11 cellular contexts compared by ENCODE assay signal in the genomic region with DNA sequence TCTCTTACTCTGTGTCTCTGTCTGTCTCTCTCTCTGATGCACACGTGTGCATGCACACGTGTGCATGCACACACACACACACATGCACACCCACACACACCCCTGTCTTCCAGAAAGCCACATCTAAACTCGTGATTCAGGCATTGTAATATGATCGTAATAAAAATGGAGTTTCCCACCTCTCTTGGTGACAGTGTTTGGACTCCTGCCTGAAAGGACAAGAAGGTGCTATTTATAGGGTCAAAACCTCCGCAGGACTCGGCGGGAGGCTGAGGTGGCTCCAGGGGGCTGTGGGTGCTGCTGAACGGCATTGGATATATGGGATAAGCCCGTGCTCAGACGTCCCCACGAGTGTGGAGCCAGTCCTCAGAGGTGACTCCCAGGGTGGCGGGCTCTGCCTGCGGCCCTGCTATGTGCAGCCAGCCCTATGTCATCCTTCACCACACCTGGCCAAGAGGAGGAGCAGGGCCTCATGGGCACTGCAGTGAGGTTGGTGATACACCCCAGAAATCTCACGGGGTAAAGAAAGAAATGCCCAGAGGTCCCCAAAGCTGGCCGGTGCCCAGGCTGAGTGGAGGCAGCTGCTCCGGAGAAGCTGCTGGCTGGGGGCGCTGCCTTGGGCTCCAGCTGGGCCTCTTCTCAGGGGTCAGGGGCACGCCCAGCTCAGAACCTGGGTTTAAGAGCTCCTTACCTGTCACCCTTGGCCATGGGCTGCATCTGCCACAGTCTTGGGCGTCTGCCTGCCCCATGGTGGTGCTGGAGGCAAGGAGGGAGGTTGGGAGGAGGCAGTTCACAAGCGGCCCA. TPM values are rescaled to one million over a fixed set of nuclear protein-coding genes. Genes with fewer than 3 reads are reported as not detected.
DNase-seq lines count a peak whose midpoint lies in the region; TF ChIP-seq lines count a peak whose summit lies in the region.
"Had no signal": no experiment of that assay in that cellular context is flagged by ENCODE, and none has a peak within 500 bp of the region (broad histone marks: within the 10 kb centered on the region; RNA-seq: fewer than 3 reads in every experiment).

No MANE protein-coding gene starts in this region.

- 32 to 53% (median 50%) methylated on average over 13 to 20 of the region's 20 CpGs for WGBS in stomach, 5 donors

- no peaks in the 10 kb centered on the region for H3K36me3 Mint-ChIP-seq in activated T-helper 2 cell treated with anti-CD3 and anti-CD28 coated beads, Interferon-gamma antibody, Interleukin-2, Interleukin-4, amounts not matched to agents 10 μg/mL and 5 μg/mL and 100 μg/mL, durations not matched to agents 14 hours and 24 hours and 36 hours (ENCODE audit: low read depth)

- peaks cover 0 to 10% (median 7%) of the 10 kb centered on the region in 3 donors for H3K27me3 ChIP-seq in stomach

- no peak overlapping the region for H3K4me3 Mint-ChIP-seq in activated T-helper 2 cell treated with anti-CD3 and anti-CD28 coated beads, Interferon-gamma antibody, Interleukin-2, Interleukin-4, amounts not matched to agents 10 μg/mL and 5 μg/mL and 100 μg/mL, durations not matched to agents 14 hours and 24 hours and 36 hours (ENCODE audit: low read depth)

- DNase-seq in NCI-H2107 treated with DMSO at 0.1 percent for 48 hours (lab: John Stamatoyannopoulos, UW; ENCODE audit: unreplicated experiment) (peak; percentile 39), NCI-H2107 (lab: John Stamatoyannopoulos, UW) (no peak), stomach (no peak), DMS114 treated with DMSO at 0.1 percent for 48 hours (lab: John Stamatoyannopoulos, UW; ENCODE audit: unreplicated experiment) (no peak), G401 (ENCODE audit: low spot score) (no peak), NCI-H1930 (lab: John Stamatoyannopoulos, UW) (no peak)
- no peak for DNase-seq in activated T-helper 2 cell treated with anti-CD3 and anti-CD28 coated beads, Interferon-gamma antibody, Interleukin-2, Interleukin-4, amounts not matched to agents 10 μg/mL and 5 μg/mL and 100 μg/mL, durations not matched to agents 14 hours and 24 hours and 36 hours (ENCODE audit: low spot score)
- DNase-seq: NCI-H1694, WERI-Rb-1 had no signal

- no peak for TF ChIP-seq CTCF in stomach (IDR thresholded peaks at IDR 0.05)

- H3K9me3 Mint-ChIP-seq in activated T-helper 2 cell treated with anti-CD3 and anti-CD28 coated beads, Interferon-gamma antibody, Interleukin-2, Interleukin-4, amounts not matched to agents 10 μg/mL and 5 μg/mL and 100 μg/mL, durations not matched to agents 14 hours and 24 hours and 36 hours, result no peaks in the 10 kb centered on the region

- intact Hi-C loops in activated T-helper 2 cell treated with anti-CD3 and anti-CD28 coated beads, Interferon-gamma antibody, Interleukin-2, Interleukin-4, amounts not matched to agents 10 μg/mL and 5 μg/mL and 100 μg/mL, durations not matched to agents 14 hours and 24 hours and 36 hours (cut with micrococcal nuclease), result no loop called here
- intact Hi-C loops in stomach (cut with DNase I; ENCODE audit: low total_unique reads), result no loop called here

- peaks cover 13% of the 10 kb centered on the region for H3K4me1 Mint-ChIP-seq in activated T-helper 2 cell treated with anti-CD3 and anti-CD28 coated beads, Interferon-gamma antibody, Interleukin-2, Interleukin-4, amounts not matched to agents 10 μg/mL and 5 μg/mL and 100 μg/mL, durations not matched to agents 14 hours and 24 hours and 36 hours (ENCODE audit: low read depth)

- peak overlapping the region; percentile 17 for H3K27ac Mint-ChIP-seq in activated T-helper 2 cell treated with anti-CD3 and anti-CD28 coated beads, Interferon-gamma antibody, Interleukin-2, Interleukin-4, amounts not matched to agents 10 μg/mL and 5 μg/mL and 100 μg/mL, durations not matched to agents 14 hours and 24 hours and 36 hours

- TF ChIP-seq POLR2A in stomach (IDR thresholded peaks at IDR 0.05), result no peak

- in situ Hi-C loops in G401 (cut with HindIII; ENCODE audit: low sequenced_read_pairs), result no loop called here

- H3K27ac ChIP-seq in stomach, result peak overlapping the region in 3 of 5 donors; percentile 32 to 75 (median 61)
- H3K27ac ChIP-seq: WERI-Rb-1 had no signal

- peaks cover 21 to 28% (median 24%) of the 10 kb centered on the region in 4 donors for H3K4me1 ChIP-seq in stomach

- H3K4me3 ChIP-seq in iPS-18c (ENCODE audit: insufficient read depth, low read depth, low read length), result peak overlapping the region; percentile 24; the same call in 1 of the 2 replicates
- H3K4me3 ChIP-seq in stomach, result peak overlapping the region; percentile 34 to 45 (median 41)

- H3K36me3 ChIP-seq in stomach, result no peaks in the 10 kb centered on the region
- H3K36me3 ChIP-seq: WERI-Rb-1 had no signal

- peaks cover 35% of the 10 kb centered on the region for H3K27me3 Mint-ChIP-seq in activated T-helper 2 cell treated with anti-CD3 and anti-CD28 coated beads, Interferon-gamma antibody, Interleukin-2, Interleukin-4, amounts not matched to agents 10 μg/mL and 5 μg/mL and 100 μg/mL, durations not matched to agents 14 hours and 24 hours and 36 hours (ENCODE audit: low read depth)

- H3K9me3 ChIP-seq in iPS-18c (ENCODE audit: control insufficient read depth, insufficient read depth, low read length) (no peaks in the 10 kb centered on the region), stomach (no peaks in the 10 kb centered on the region)

- no peak for TF ChIP-seq EP300 in stomach (IDR thresholded peaks at IDR 0.05)

RNA-seq across cellular contexts. Expression of gene OSBPL5, which starts 5.0 kb away (rescaled TPM):
- 2.3 and 2.4 TPM in 2 replicates for total RNA-seq in activated T-helper 2 cell treated with anti-CD3 and anti-CD28 coated beads, Interferon-gamma antibody, Interleukin-2, Interleukin-4, amounts not matched to agents 10 μg/mL and 5 μg/mL and 100 μg/mL, durations not matched to agents 14 hours and 24 hours and 36 hours
- 100 to 1,000 TPM in 1 of 5 donors, 10 to 100 TPM in 4; 24.3 to 127 (median 38.2) TPM for total RNA-seq in stomach
- 10 to 100 TPM in 1 of 3 donors, 1 to 10 TPM in 2; 8.6 to 16.6 (median 9.2) TPM for polyA plus RNA-seq in stomach
- total RNA-seq in G401 (2014; rRNA removed; shearing (Covaris generic)), result 13.2 and 16.2 TPM in 2 replicates

RNA-seq across cellular contexts. Expression of gene MRGPRG, which starts 48.5 kb away (rescaled TPM):
- total RNA-seq in activated T-helper 2 cell treated with anti-CD3 and anti-CD28 coated beads, Interferon-gamma antibody, Interleukin-2, Interleukin-4, amounts not matched to agents 10 μg/mL and 5 μg/mL and 100 μg/mL, durations not matched to agents 14 hours and 24 hours and 36 hours, result not detected in 2 replicates
- total RNA-seq in stomach, result not detected
- polyA plus RNA-seq in stomach, result not detected
- total RNA-seq in G401 (2014; rRNA removed; shearing (Covaris generic)), result not detected in 2 replicates
- total RNA-seq: A673 had no signal
